In the genomic region with DNA sequence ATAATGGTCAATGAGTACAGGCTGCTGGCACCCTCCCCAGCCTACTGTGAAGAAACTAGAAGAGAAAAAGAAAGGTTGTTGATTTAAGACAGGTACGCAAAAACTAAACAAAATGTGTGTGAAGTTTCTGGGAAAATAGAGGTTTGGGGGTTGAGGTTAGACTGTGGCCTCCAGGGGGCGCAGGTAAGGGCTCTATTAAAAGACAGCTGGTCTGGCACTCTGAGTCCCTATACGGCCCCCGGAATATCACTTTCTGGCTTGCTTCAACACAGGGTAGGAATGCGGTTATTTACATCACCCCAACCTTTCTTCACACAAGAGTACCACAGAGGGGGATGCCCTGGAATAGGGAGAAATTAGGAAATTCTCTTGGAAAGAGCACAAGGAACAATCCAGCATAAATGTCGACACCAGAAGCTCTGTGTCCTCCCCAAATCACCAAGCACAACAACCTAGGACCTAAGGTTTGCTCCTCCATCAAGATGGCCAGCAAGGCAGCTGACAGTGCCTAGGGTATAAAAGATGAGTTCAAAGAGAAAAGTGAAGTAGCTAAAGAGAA, we compare ENCODE assay signal across 8 cellular contexts.
DNase-seq lines count a peak whose midpoint lies in the region; ATAC-seq and TF ChIP-seq lines count a peak whose summit lies in the region.

No MANE protein-coding gene starts in this region.

- DNase-seq in BJ (ENCODE audit: low read depth) (no peak), NCI-H2171 (lab: John Stamatoyannopoulos, UW) (peak; percentile 28), thyroid gland (peak; percentile 27 to 29), AG08396 (ENCODE audit: low spot score) (no peak)
- no peak for DNase-seq in effector CD4-positive, alpha-beta T cell

- TF ChIP-seq POLR2A in gastroesophageal sphincter (IDR thresholded peaks at IDR 0.05), result no peak
- TF ChIP-seq POLR2A in thyroid gland (IDR thresholded peaks at IDR 0.05), result no peak
- no peak for TF ChIP-seq POLR2A in GM18505 (IDR thresholded peaks at IDR 0.05; ENCODE audit: borderline replicate concordance, extremely low read depth, insufficient read depth, insufficient read length)

- H3K27me3 ChIP-seq in BJ (ENCODE audit: control insufficient read depth, insufficient read depth, low read length), result no peaks in the 10 kb centered on the region
- no peaks in the 10 kb centered on the region for H3K27me3 ChIP-seq in gastroesophageal sphincter
- H3K27me3 ChIP-seq in thyroid gland, result no peaks in the 10 kb centered on the region

- TF ChIP-seq EP300 in gastroesophageal sphincter (IDR thresholded peaks at IDR 0.05), result no peak

- H3K9me3 ChIP-seq in gastroesophageal sphincter (no peaks in the 10 kb centered on the region), thyroid gland (no peaks in the 10 kb centered on the region)

- POLR2A ChIA-PET in BJ (lab: Charles Lee), result no interaction called here

- CTCF ChIA-PET in BJ (lab: Yijun Ruan, JAX), result no interaction called here

- TF ChIP-seq CTCF in BJ (IDR thresholded peaks at IDR 0.05; ENCODE audit: insufficient read depth, low read depth, low read length) (0 out of 2 replicates have a peak, but pooled peaks have one; percentile 15), gastroesophageal sphincter (IDR thresholded peaks at IDR 0.05) (peak in 3 of 4 experiments; percentile 10 to 57 (median 27)), thyroid gland (IDR thresholded peaks at IDR 0.05) (peak in 2 of 6 experiments; percentile 21 to 45)

- no peaks in the 10 kb centered on the region for H3K36me3 ChIP-seq in BJ (ENCODE audit: control insufficient read depth, insufficient read depth, low read length)
- H3K36me3 ChIP-seq in gastroesophageal sphincter, result no peaks in the 10 kb centered on the region
- H3K36me3 ChIP-seq in thyroid gland, result no peaks in the 10 kb centered on the region

- no peaks in the 10 kb centered on the region for H3K4me1 ChIP-seq in gastroesophageal sphincter
- peaks cover 0 to 4% of the 10 kb centered on the region in 2 donors for H3K4me1 ChIP-seq in thyroid gland

- H3K4me3 ChIP-seq in BJ (ENCODE audit: low read depth, low read length), result no peak overlapping the region
- no peak overlapping the region for H3K4me3 ChIP-seq in gastroesophageal sphincter
- no peak overlapping the region for H3K4me3 ChIP-seq in thyroid gland (replicated peaks in 1 of 3)

- H3K27ac ChIP-seq in gastroesophageal sphincter (no peak overlapping the region), thyroid gland (no peak overlapping the region)

- peak; percentile 63 for ATAC-seq in GM18511 (IDR thresholded peaks at IDR 0.05; ENCODE audit: unreplicated experiment)
- ATAC-seq in gastroesophageal sphincter, result no peak
- ATAC-seq in GM18505 (IDR thresholded peaks at IDR 0.05; ENCODE audit: unreplicated experiment), result no peak

- WGBS in gastroesophageal sphincter (ENCODE audit: low coverage in 1 of 2), 2 donors, result 33 to 54% methylated on average over 1 to 5 of the region's 6 CpGs
- 40 to 44% methylated on average over 6 of the region's 6 CpGs for WGBS in thyroid gland, 2 donors

- intact Hi-C loops in thyroid gland (cut with DNase I), result no loop called here

Comparison
In these comparisons a context has a peak if more than half of its experiments do, and no peak if none do; other contexts are left out.
1. DNase-seq: peak in NCI-H2171 (single experiment) and thyroid gland (2 of 2); none in BJ (single experiment), AG08396 (single experiment) and effector CD4-positive, alpha-beta T cell (single experiment).